Comparison of ENCODE assay signal across 10 cellular contexts in genomic region chr3:181727122-181728036, GRCh38. TPM values are rescaled to one million over a fixed set of nuclear protein-coding genes. Genes with fewer than 3 reads are reported as not detected.
DNase-seq lines count a peak whose midpoint lies in the region; ATAC-seq and TF ChIP-seq lines count a peak whose summit lies in the region.
"Had no signal": no experiment of that assay in that cellular context is flagged by ENCODE, and none has a peak within 500 bp of the region (broad histone marks: within the 10 kb centered on the region; RNA-seq: fewer than 3 reads in every experiment).

No MANE protein-coding gene starts in this region.

- H3K27ac ChIP-seq in left ventricle myocardium inferior (replicated peaks) (no peak overlapping the region), muscle layer of colon (ENCODE audit: low read depth, low read length) (no peak overlapping the region), vagina (no peak overlapping the region)

- POLR2A ChIA-PET in GM10248 (lab: Yijun Ruan, JAX), result no interaction called here

- H3K9me3 ChIP-seq in left ventricle myocardium inferior (replicated peaks) (no peaks in the 10 kb centered on the region), muscle layer of colon (ENCODE audit: low read length) (peaks cover 7% of the 10 kb centered on the region), vagina (no peaks in the 10 kb centered on the region)

- peak overlapping the region; percentile 57 for H3K4me3 Mint-ChIP-seq in chondrocyte (ENCODE audit: unreplicated experiment)

- TF ChIP-seq CTCF in left ventricle myocardium inferior (IDR thresholded peaks at IDR 0.05; ENCODE audit: borderline replicate concordance) (no peak), chondrocyte (IDR thresholded peaks at IDR 0.05) (no peak), vagina (IDR thresholded peaks at IDR 0.05) (no peak), GM10248 (IDR thresholded peaks at IDR 0.05; ENCODE audit: control extremely low read depth, extremely low read depth, low read depth, missing control alignments) (no peak)

- H3K36me3 ChIP-seq in left ventricle myocardium inferior (no peaks in the 10 kb centered on the region), muscle layer of colon (ENCODE audit: insufficient read depth, low read length) (no peaks in the 10 kb centered on the region), vagina (no peaks in the 10 kb centered on the region)

- H3K4me3 ChIP-seq in left ventricle myocardium inferior (peak overlapping the region; percentile 51), muscle layer of colon (ENCODE audit: low read depth in 1 of 2, low read length in 2 of 2) (peak overlapping the region; percentile 3 to 48), vagina (peak overlapping the region; percentile 25 to 40)
- H3K4me3 ChIP-seq: SK-N-MC had no signal

- intact Hi-C loops in left ventricle myocardium inferior (cut with micrococcal nuclease) (loop anchor here (10.0 kb wide), 1 partner anchor 923 kb away; no protein-coding TSS in a partner anchor), cardiac septum (cut with DNase I) (no loop called here), vagina (cut with DNase I) (no loop called here)

- CTCF ChIA-PET in GM10248 (lab: Yijun Ruan, JAX), result interaction anchor here (1.0 to 3.0 kb wide), 9 partner anchors 9 to 956 kb away, joined by 3 to 24 read pairs (median 5); no protein-coding TSS in a partner anchor

- DNase-seq in left ventricle myocardium inferior, result no peak
- no peak for DNase-seq in cardiac septum (ENCODE audit: low spot score)
- DNase-seq in chondrocyte (ENCODE audit: low spot score), result no peak
- no peak for DNase-seq in vagina (ENCODE audit: extremely low spot score in 2 of 2)
- DNase-seq in GM10248 (ENCODE audit: extremely low spot score), result no peak
- DNase-seq in AG20443 (ENCODE audit: low spot score), result no peak

- no peak for TF ChIP-seq POLR2A in vagina (IDR thresholded peaks at IDR 0.05)

- peaks cover 22% of the 10 kb centered on the region for H3K4me1 ChIP-seq in left ventricle myocardium inferior
- H3K4me1 ChIP-seq in muscle layer of colon (ENCODE audit: insufficient read depth, low read length), result peaks cover 10% of the 10 kb centered on the region
- peaks cover 27% of the 10 kb centered on the region for H3K4me1 ChIP-seq in vagina

- no peaks in the 10 kb centered on the region for H3K36me3 Mint-ChIP-seq in chondrocyte (ENCODE audit: low read depth)

- peaks cover 32% of the 10 kb centered on the region for H3K4me1 Mint-ChIP-seq in chondrocyte (ENCODE audit: low read depth)

- peaks cover 76% of the 10 kb centered on the region for H3K27me3 Mint-ChIP-seq in chondrocyte (ENCODE audit: low read depth)

- H3K27me3 ChIP-seq in left ventricle myocardium inferior (ENCODE audit: low read depth) (peaks cover 100% of the 10 kb centered on the region), muscle layer of colon (ENCODE audit: control insufficient read depth in 1 of 2, insufficient read depth in 2 of 2, low read length in 2 of 2) (peaks cover 75 to 83% of the 10 kb centered on the region in 2 donors), vagina (peaks cover 4% of the 10 kb centered on the region)

- no peak for ATAC-seq in HG02981 (IDR thresholded peaks at IDR 0.05; ENCODE audit: unreplicated experiment)

- no peak overlapping the region for H3K9ac ChIP-seq in muscle layer of colon (ENCODE audit: low read length)

- H3K27ac Mint-ChIP-seq in chondrocyte (ENCODE audit: unreplicated experiment), result no peak overlapping the region

- H3K9me3 Mint-ChIP-seq in chondrocyte (ENCODE audit: low read depth), result no peaks in the 10 kb centered on the region

RNA-seq across cellular contexts. Expression of gene SOX2, which starts 15.7 kb away (rescaled TPM):
- total RNA-seq in left ventricle myocardium inferior (0.16 TPM), cardiac septum (not detected), chondrocyte (0.79 to 3.3 TPM (median 1.3 TPM) in 3 replicates), vagina (2.9 TPM)
- total RNA-seq: glomerular endothelial cell had no signal
